In the genomic region with DNA sequence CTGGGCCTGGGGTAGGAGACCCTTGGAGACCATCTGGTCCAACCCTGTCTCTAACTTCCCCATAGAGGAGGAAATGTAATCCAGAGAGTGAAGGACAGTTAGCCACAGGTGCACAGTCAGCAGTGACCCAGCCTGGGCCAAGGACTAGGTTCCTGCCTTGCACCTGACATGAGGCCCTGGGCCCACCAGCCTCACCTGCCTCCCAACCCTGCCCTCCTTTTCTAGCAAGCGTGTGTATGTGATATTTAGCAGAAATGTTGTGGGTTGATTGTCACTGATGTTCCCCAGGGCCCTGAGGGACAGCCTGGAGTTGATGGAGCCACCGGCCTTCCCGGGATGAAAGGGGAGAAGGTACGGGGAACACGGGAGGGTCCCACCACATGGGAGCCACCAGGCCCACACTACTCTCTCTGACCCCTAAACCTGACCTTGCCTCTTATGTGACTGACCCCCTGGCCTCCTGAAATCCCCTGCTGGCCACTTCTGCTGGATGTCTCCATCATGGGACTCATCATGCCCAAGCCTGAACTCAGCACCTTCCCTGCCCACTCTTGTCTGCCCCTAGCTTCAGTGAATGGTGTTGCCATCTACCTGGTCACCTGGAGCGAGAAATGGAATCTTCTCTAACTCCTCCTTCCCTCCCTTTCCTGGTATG, we compare ENCODE assay signal across 14 cellular contexts.
"Had no signal": no experiment of that assay in that cellular context is flagged by ENCODE, and none has a peak within 500 bp of the region (broad histone marks: within the 10 kb centered on the region; RNA-seq: fewer than 3 reads in every experiment).

No MANE protein-coding gene starts in this region.

- DNase-seq: activated B cell treated with CpG ODN at 0.5 μM for 24 hours; activated CD4-positive, alpha-beta T cell treated with anti-CD3 and anti-CD28 coated beads, Interleukin-2, amount 10 ng/mL, durations not matched to agents 24 days and 14 days; activated naive CD4-positive, alpha-beta T cell; central memory CD4-positive, alpha-beta T cell; effector CD8-positive, alpha-beta T cell; gastrocnemius medialis; retina; SK-N-SH; stimulated activated CD4-positive, alpha-beta T cell treated with anti-CD3 and anti-CD28 coated beads, Interleukin-4, amount 100 ng/mL, for 4 hours; T-helper 1 cell; tibial artery had no signal

- H3K9me3 ChIP-seq: adrenal gland, gastrocnemius medialis, SK-N-SH, tibial artery had no signal

- H3K36me3 ChIP-seq: gastrocnemius medialis had no signal

- H3K9me3 Mint-ChIP-seq: activated B cell treated with CpG ODN at 0.5 μM for 24 hours; activated CD4-positive, alpha-beta T cell treated with anti-CD3 and anti-CD28 coated beads, Interleukin-2, amount 10 ng/mL, durations not matched to agents 24 days and 14 days had no signal

- H3K27ac Mint-ChIP-seq: activated B cell treated with CpG ODN at 0.5 μM for 24 hours had no signal

- H3K4me2 ChIP-seq: SK-N-SH had no signal

- H3K27me3 Mint-ChIP-seq: activated B cell treated with CpG ODN at 0.5 μM for 24 hours had no signal

- H3K4me3 Mint-ChIP-seq: activated B cell treated with CpG ODN at 0.5 μM for 24 hours; activated CD4-positive, alpha-beta T cell treated with anti-CD3 and anti-CD28 coated beads, Interleukin-2, amount 10 ng/mL, durations not matched to agents 24 days and 14 days had no signal

- H3K4me1 Mint-ChIP-seq: activated B cell treated with CpG ODN at 0.5 μM for 24 hours had no signal

- ATAC-seq: gastrocnemius medialis had no signal

- H3K27ac ChIP-seq: adrenal gland, epithelial cell of prostate, gastrocnemius medialis, tibial artery had no signal

- H3K27me3 ChIP-seq: adrenal gland, gastrocnemius medialis, tibial artery had no signal

- H3K4me3 ChIP-seq: adrenal gland, coronary artery, gastrocnemius medialis, tibial artery had no signal

- H3K9me2 ChIP-seq: SK-N-SH had no signal

- H3K9ac ChIP-seq: SK-N-SH had no signal
